8 cellular contexts compared by ENCODE assay signal in genomic region chr10:71726673-71727428, GRCh38.
DNase-seq lines count a peak whose midpoint lies in the region; ATAC-seq, FAIRE-seq and TF ChIP-seq lines count a peak whose summit lies in the region.

No MANE protein-coding gene starts in this region.

- H3K27ac ChIP-seq in coronary artery, result peak overlapping the region; percentile 38 to 77

- peak; percentile 41 for ATAC-seq in GM21529 (IDR thresholded peaks at IDR 0.05; ENCODE audit: unreplicated experiment)
- ATAC-seq in stimulated activated memory B cell treated with anti-CD40 and anti-IgM and Interleukin-4, amounts not matched to agents 10 μg/mL and 1 μg/mL and 100 μg/mL, for 72 hours, result peak; percentile 79

- H3K4me1 Mint-ChIP-seq in stimulated activated memory B cell treated with anti-CD40 and anti-IgM and Interleukin-4, amounts not matched to agents 10 μg/mL and 1 μg/mL and 100 μg/mL, for 72 hours, result peaks cover 47% of the 10 kb centered on the region

- H3K36me3 Mint-ChIP-seq in stimulated activated memory B cell treated with anti-CD40 and anti-IgM and Interleukin-4, amounts not matched to agents 10 μg/mL and 1 μg/mL and 100 μg/mL, for 72 hours, result no peaks in the 10 kb centered on the region

- in situ Hi-C loops in GM13976 (cut with MboI; ENCODE audit: low sequenced_read_pairs, unreplicated experiment), result no loop called here

- DNase-seq in MV-4-11 (lab: John Stamatoyannopoulos, UW) (peak; percentile 49), coronary artery (ENCODE audit: low spot score) (no peak), urothelium cell line (ENCODE audit: low spot score) (no peak), GM13976 (ENCODE audit: low spot score) (no peak), NCI-H1092 treated with DMSO at 0.1 percent for 48 hours (lab: John Stamatoyannopoulos, UW) (no peak)

- TF ChIP-seq CTCF in coronary artery (IDR thresholded peaks at IDR 0.05) (no peak), GM13976 (IDR thresholded peaks at IDR 0.05; ENCODE audit: borderline replicate concordance, control extremely low read depth, extremely low read depth, insufficient read depth, missing control alignments) (no peak)

- no peaks in the 10 kb centered on the region for H3K27me3 Mint-ChIP-seq in stimulated activated memory B cell treated with anti-CD40 and anti-IgM and Interleukin-4, amounts not matched to agents 10 μg/mL and 1 μg/mL and 100 μg/mL, for 72 hours

- peak overlapping the region; percentile 11; the same call in 1 of the 2 replicates for H3K4me3 ChIP-seq in GM08714 (ENCODE audit: low read length)
- no peak overlapping the region for H3K4me3 ChIP-seq in coronary artery

- FAIRE-seq in urothelium cell line (lab: Jason Lieb, UNC), result no peak

- peak overlapping the region; percentile 29 for H3K4me3 Mint-ChIP-seq in stimulated activated memory B cell treated with anti-CD40 and anti-IgM and Interleukin-4, amounts not matched to agents 10 μg/mL and 1 μg/mL and 100 μg/mL, for 72 hours

- H3K27ac Mint-ChIP-seq in stimulated activated memory B cell treated with anti-CD40 and anti-IgM and Interleukin-4, amounts not matched to agents 10 μg/mL and 1 μg/mL and 100 μg/mL, for 72 hours, result peak overlapping the region; percentile 89

- H3K9me3 Mint-ChIP-seq in stimulated activated memory B cell treated with anti-CD40 and anti-IgM and Interleukin-4, amounts not matched to agents 10 μg/mL and 1 μg/mL and 100 μg/mL, for 72 hours, result no peaks in the 10 kb centered on the region
